8 cellular contexts compared by ENCODE assay signal in genomic region chr20:16729565-16730460, GRCh38. TPM values are rescaled to one million over a fixed set of nuclear protein-coding genes. Genes with fewer than 3 reads are reported as not detected.
DNase-seq lines count a peak whose midpoint lies in the region; ATAC-seq and TF ChIP-seq lines count a peak whose summit lies in the region.

SNRPB2 (plus strand) TSS chr20:16730026; CDS start chr20:16731703, 1,677 bp downstream.

- TF ChIP-seq EP300 in Ishikawa (IDR thresholded peaks at IDR 0.05; ENCODE audit: borderline replicate concordance) = no peak

- intact Hi-C loops in PC-3 (cut with micrococcal nuclease) = loop anchor here (10.0 kb wide), 1 partner anchor 155 kb away; the partner anchor contains the start of gene KIF16B

- TF ChIP-seq POLR2A in erythroblast (IDR thresholded peaks at IDR 0.05; ENCODE audit: low read length) = peak; percentile 90

- H3K9ac ChIP-seq in PC-3 (ENCODE audit: low read length) (peak within 1 kb of the TSS; percentile 97), mucosa of rectum (ENCODE audit: low read depth in 1 of 2, low read length in 2 of 2) (peak within 1 kb of the TSS; percentile 95 to 96)

- peak within 1 kb of the TSS; percentile 87 for H2AFZ ChIP-seq in PC-3 (ENCODE audit: low read length)

- DNase-seq in DMS114 treated with DMSO at 0.1 percent for 48 hours (lab: John Stamatoyannopoulos, UW; ENCODE audit: unreplicated experiment) (peak; percentile 86), PC-3 (peak; percentile 95), erythroblast (lab: John Stamatoyannopoulos, UW) (peak; percentile 94 to 96)
- DNase-seq in activated T-cell treated with anti-CD3 and anti-CD28 coated beads, Interleukin-2, amount 50 U/mL, for 1 hour = peak; percentile 87
- DNase-seq in stimulated activated CD8-positive, alpha-beta memory T cell treated with anti-CD3 and anti-CD28 coated beads, Interleukin-4, amount 100 ng/mL, for 48 hours = peak; percentile 91

- H3K27me3 ChIP-seq in PC-3 (ENCODE audit: low read length) (peaks cover 7% of the 10 kb centered on the region; the same call in 1 of the 2 replicates), mucosa of rectum (ENCODE audit: control insufficient read depth in 2 of 2, insufficient read depth in 2 of 2, low read length in 2 of 2) (peaks cover 9 to 11% of the 10 kb centered on the region in 2 donors)

- H3K4me1 ChIP-seq in PC-3 (ENCODE audit: insufficient read depth, low read length) (peaks cover 15% of the 10 kb centered on the region), mucosa of rectum (ENCODE audit: control insufficient read depth in 2 of 2, insufficient read depth in 2 of 2, low read length in 2 of 2) (peaks cover 7% of the 10 kb centered on the region in 2 donors)

- H3K36me3 ChIP-seq in PC-3 (ENCODE audit: low read depth, low read length) (peaks cover 32% of the 10 kb centered on the region), mucosa of rectum (ENCODE audit: control insufficient read depth in 2 of 2, insufficient read depth in 2 of 2, low read length in 2 of 2) (peaks cover 23 to 29% of the 10 kb centered on the region in 2 donors)

- peak within 1 kb of the TSS; percentile 80 for H3K4me3 ChIP-seq in PC-3 (ENCODE audit: low read length)
- H3K4me3 ChIP-seq in mucosa of rectum (ENCODE audit: low read length in 2 of 2) = peak within 1 kb of the TSS; percentile 89 to 96

- BruUV-seq in PC-3 (replicated peaks; lab: Mats Ljungman, UMichigan) = TSS peak; percentile 74

- H3K4me2 ChIP-seq in PC-3 (ENCODE audit: low read length) = peak within 1 kb of the TSS; percentile 87

- ATAC-seq in GM21576 (IDR thresholded peaks at IDR 0.05; ENCODE audit: unreplicated experiment) = peak; percentile 99
- peak; percentile 96 for ATAC-seq in PC-3

- H3F3A ChIP-seq in PC-3 (ENCODE audit: low read length, unreplicated experiment) = no peaks in the 10 kb centered on the region

- H3K9me2 ChIP-seq in PC-3 (replicated peaks; ENCODE audit: low read length) = no peaks in the 10 kb centered on the region

- H4K20me1 ChIP-seq in PC-3 (ENCODE audit: low read length) = peaks cover 13% of the 10 kb centered on the region

- POLR2A ChIA-PET in PC-3 (lab: Charles Lee; ENCODE audit: unreplicated experiment) = interaction anchor here (0.6 kb wide), 1 partner anchor 803 kb away, joined by 6 read pairs; no protein-coding TSS in a partner anchor

- no peak for TF ChIP-seq CTCF in PC-3 (conservative IDR thresholded peaks at IDR 0.05; ENCODE audit: low read depth, low read length)

- H3K27ac ChIP-seq in PC-3 (ENCODE audit: low read length) = peak within 1 kb of the TSS; percentile 22; the same call in 1 of the 2 replicates
- peak within 1 kb of the TSS; percentile 82 to 83 for H3K27ac ChIP-seq in mucosa of rectum (ENCODE audit: low read depth in 2 of 2, low read length in 2 of 2)

- H3K9me3 ChIP-seq in PC-3 (ENCODE audit: low read length) (no peaks in the 10 kb centered on the region), mucosa of rectum (ENCODE audit: control insufficient read depth in 2 of 2, low read length in 2 of 2) (peaks cover 3 to 5% of the 10 kb centered on the region in 2 donors)

- TF ChIP-seq RAD21 in Ishikawa (IDR thresholded peaks at IDR 0.05; ENCODE audit: low read depth) = no peak

- CTCF ChIA-PET in PC-3 (lab: Charles Lee) = interaction anchor here (0.6 kb wide), 1 partner anchor 67 kb away, joined by 5 read pairs; no protein-coding TSS in a partner anchor

- H3K79me2 ChIP-seq in PC-3 (ENCODE audit: low read length) = peaks cover 49% of the 10 kb centered on the region

TF ChIP-seq in Ishikawa, 13 proteins besides CTCF, POLR2A, EP300 and RAD21:
- TF ChIP-seq MAX (IDR thresholded peaks at IDR 0.05) = peak; percentile 85
- TF ChIP-seq ZBTB7A (IDR thresholded peaks at IDR 0.05; ENCODE audit: low read depth) = no peak
- TF ChIP-seq REST (IDR thresholded peaks at IDR 0.05; ENCODE audit: low read depth) = no peak
- peak; percentile 80 for TF ChIP-seq TAF1 (IDR thresholded peaks at IDR 0.05; ENCODE audit: low read depth)
- no peak for TF ChIP-seq CEBPB (IDR thresholded peaks at IDR 0.05)
- peak; percentile 19; the same call in 1 of the 2 replicates for TF ChIP-seq TEAD4 (IDR thresholded peaks at IDR 0.05)
- TF ChIP-seq TCF12 (IDR thresholded peaks at IDR 0.05; ENCODE audit: low read depth) = peak; percentile 82
- TF ChIP-seq USF1 (IDR thresholded peaks at IDR 0.05) = no peak
- TF ChIP-seq YY1 (IDR thresholded peaks at IDR 0.05; ENCODE audit: low read depth) = peak; percentile 86
- peak; percentile 95 for TF ChIP-seq CREB1 (IDR thresholded peaks at IDR 0.05; ENCODE audit: low read depth)
- TF ChIP-seq NFIC (IDR thresholded peaks at IDR 0.05) = no peak
- TF ChIP-seq EGR1 (IDR thresholded peaks at IDR 0.05) = no peak
- no peak for TF ChIP-seq FOXM1 (IDR thresholded peaks at IDR 0.05; ENCODE audit: borderline replicate concordance, low read depth)
TF ChIP-seq in Ishikawa: peak in this region for 6.

RNA-seq across cellular contexts. Expression of gene SNRPB2, which starts in this region (rescaled TPM):
- total RNA-seq in PC-3 (2014; rRNA removed) = 76.8 and 89.7 TPM in 2 replicates

Comparison
In these comparisons a context has a peak if more than half of its experiments do, and no peak if none do; other contexts are left out.
1. Peak in every context shown above with its lines: DNase-seq, ATAC-seq, H3K4me3 ChIP-seq and H3K27ac ChIP-seq.